18 cellular contexts compared by ENCODE assay signal in the genomic region with DNA sequence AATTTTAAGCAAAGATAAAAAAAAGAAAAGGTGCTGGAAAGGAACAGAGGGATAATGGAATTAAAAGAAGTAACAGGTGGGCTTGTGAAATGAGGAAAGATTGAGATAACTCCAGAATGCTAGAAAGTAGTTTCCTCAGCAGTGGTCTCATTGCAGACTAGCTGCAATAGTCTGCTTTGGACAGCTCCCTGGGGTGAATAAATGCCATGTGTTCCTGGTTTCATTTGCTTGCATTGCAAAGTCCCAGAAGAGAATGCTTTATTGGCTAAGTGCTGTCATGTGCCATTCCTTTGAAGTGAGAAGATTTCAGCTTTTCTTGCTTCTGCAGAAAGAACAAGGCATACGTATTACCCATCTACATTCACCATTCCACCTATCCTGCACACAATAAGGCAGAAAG.
"Had no signal": no experiment of that assay in that cellular context is flagged by ENCODE, and none has a peak within 500 bp of the region (broad histone marks: within the 10 kb centered on the region; RNA-seq: fewer than 3 reads in every experiment).

No MANE protein-coding gene starts in this region.

- H3K27ac ChIP-seq: gastrocnemius medialis, tibial artery, upper lobe of left lung, uterus had no signal

- H3K27me3 ChIP-seq: gastrocnemius medialis, tibial artery, upper lobe of left lung, uterus had no signal

- H3K9me3 Mint-ChIP-seq: nephron had no signal

- H3K27ac Mint-ChIP-seq: naive B cell, nephron, progenitor cell of endocrine pancreas had no signal

- H3K4me1 ChIP-seq: gastrocnemius medialis, tibial artery, upper lobe of left lung, uterus had no signal

- ATAC-seq: esophagus mucosa, gastrocnemius medialis, left cardiac atrium, left ventricle myocardium superior, right cardiac atrium had no signal

- H3K36me3 Mint-ChIP-seq: naive B cell had no signal

- H3K36me3 ChIP-seq: gastrocnemius medialis, tibial artery, upper lobe of left lung, uterus had no signal

- DNase-seq: effector memory CD4-positive, alpha-beta T cell; gastrocnemius medialis; kidney; left cardiac atrium; left ventricle myocardium superior; mesendoderm; naive B cell; right cardiac atrium; small intestine; stimulated activated CD4-positive, alpha-beta T cell treated with anti-CD3 and anti-CD28 coated beads, Interleukin-12 subunit alpha, Interleukin-12 subunit beta, amount 100 ng/mL, for 4 hours; stimulated activated naive CD4-positive, alpha-beta T cell treated with Interleukin-2 at 50 U/mL for 16 hours; tibial artery; upper lobe of left lung; uterus had no signal

- H3K27me3 Mint-ChIP-seq: naive B cell, progenitor cell of endocrine pancreas had no signal

- H3K9me3 ChIP-seq: gastrocnemius medialis, tibial artery, upper lobe of left lung, uterus had no signal

- H3K4me3 ChIP-seq: gastrocnemius medialis, lung, tibial artery, upper lobe of left lung, uterus had no signal

- H3K4me1 Mint-ChIP-seq: naive B cell, nephron had no signal

- H3K4me3 Mint-ChIP-seq: naive B cell, nephron had no signal
